8 cellular contexts compared by ENCODE assay signal in the genomic region with DNA sequence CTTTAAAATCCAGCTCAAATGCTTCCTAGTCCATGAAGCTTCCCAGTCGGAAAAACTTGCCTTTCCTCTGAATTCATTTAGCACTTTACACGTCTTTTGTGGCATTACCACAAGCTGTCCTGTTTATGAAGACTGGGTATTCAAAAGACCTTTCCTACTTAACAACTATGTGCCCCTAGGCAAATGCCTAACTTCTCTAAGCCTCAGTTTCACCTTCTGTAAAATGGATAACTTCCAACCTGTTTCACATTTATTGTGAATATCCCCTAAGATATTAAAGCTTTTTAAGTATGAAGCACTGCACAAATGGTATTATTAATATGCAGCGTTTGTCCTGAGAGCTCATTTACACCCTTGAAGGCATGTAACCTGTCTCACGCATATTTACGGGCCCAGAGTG. TPM values are rescaled to one million over a fixed set of nuclear protein-coding genes. Genes with fewer than 3 reads are reported as not detected.
DNase-seq lines count a peak whose midpoint lies in the region; ATAC-seq, FAIRE-seq and TF ChIP-seq lines count a peak whose summit lies in the region.

No MANE protein-coding gene starts in this region.

- in situ Hi-C loops in GM23248 (cut with MboI) = no loop called here

- H3K79me2 ChIP-seq in GM23248 (ENCODE audit: insufficient read depth) = no peaks in the 10 kb centered on the region

- peak overlapping the region; percentile 88 for H3K4me2 ChIP-seq in GM23248 (ENCODE audit: unreplicated experiment)

- DNase-seq in GM23248 (no peak), fibroblast of villous mesenchyme (ENCODE audit: low read depth) (no peak), retinal pigment epithelial cell (ENCODE audit: low read depth) (no peak), H4 (ENCODE audit: low spot score) (no peak), GM19239 (ENCODE audit: insufficient read length, low spot score) (no peak)

- H3K9me2 ChIP-seq in GM23248 (ENCODE audit: insufficient read depth) = no peaks in the 10 kb centered on the region

- H3K36me3 ChIP-seq in GM23248 (ENCODE audit: low read depth) = 0 out of 2 replicates have a peak, but pooled peaks cover 7% of the 10 kb centered on the region

- H3K4me3 ChIP-seq in GM23248 = peak overlapping the region; percentile 84
- H3K4me3 ChIP-seq in WI38 (ENCODE audit: low read depth, low read length) = peak overlapping the region; percentile 68
- H3K4me3 ChIP-seq in fibroblast of villous mesenchyme (ENCODE audit: low read depth, low read length) = peak overlapping the region; percentile 71
- H3K4me3 ChIP-seq in retinal pigment epithelial cell (ENCODE audit: low read length) = peak overlapping the region; percentile 89

- TF ChIP-seq CTCF in WI38 (IDR thresholded peaks at IDR 0.05; ENCODE audit: low read depth, low read length) (no peak), fibroblast of villous mesenchyme (IDR thresholded peaks at IDR 0.05; ENCODE audit: insufficient read depth, low read depth, low read length) (no peak), retinal pigment epithelial cell (conservative IDR thresholded peaks at IDR 0.05; ENCODE audit: low read depth, low read length) (no peak)

- H3K27me3 ChIP-seq in GM23248 (replicated peaks; ENCODE audit: insufficient read depth) = no peaks in the 10 kb centered on the region

- peak overlapping the region; percentile 90 for H2AFZ ChIP-seq in GM23248

- H3K9ac ChIP-seq in GM23248 = peak overlapping the region; percentile 87

- no peaks in the 10 kb centered on the region for H4K20me1 ChIP-seq in GM23248 (ENCODE audit: insufficient read depth)

- ATAC-seq in GM21737 (IDR thresholded peaks at IDR 0.05; ENCODE audit: unreplicated experiment) (no peak), HG03432 (IDR thresholded peaks at IDR 0.05; ENCODE audit: unreplicated experiment) (no peak)

- WGBS in GM23248 (ENCODE audit: low coverage in 1 of 2, low lambda C conversion rate in 2 of 2, missing lambda C conversion rate in 2 of 2), 2 experiments = 27 to 30% methylated on average over 5 of the region's 5 CpGs

- no peak for FAIRE-seq in GM19239 (lab: Jason Lieb, UNC)

- H3K9me3 ChIP-seq in GM23248 (ENCODE audit: low read depth) = no peaks in the 10 kb centered on the region

- peaks cover 24% of the 10 kb centered on the region for H3F3A ChIP-seq in GM23248 (ENCODE audit: insufficient read depth)

- no peaks in the 10 kb centered on the region for H3K4me1 ChIP-seq in GM23248 (ENCODE audit: insufficient read depth)

- no peak overlapping the region for H3K27ac ChIP-seq in GM23248

RNA-seq across cellular contexts. Expression of a gene that starts 0.8 kb away (rescaled TPM):
- 0.38 and 0.43 TPM in 2 replicates for total RNA-seq in GM23248 (2014; rRNA removed; shearing (Covaris generic))
- 0.61 and 0.65 TPM in 2 replicates for polyA plus RNA-seq in GM23248 (2016; fragmentation: Nextera tagmentation; extraction: Ambion mirVana)
- total RNA-seq in fibroblast of villous mesenchyme = 0.32 and 0.43 TPM in 2 replicates
- 0.18 and 0.54 TPM in 2 replicates for total RNA-seq in H4 (2014; rRNA removed; shearing (Covaris generic))

RNA-seq across cellular contexts. Expression of a gene that starts 56.0 kb away (rescaled TPM):
- total RNA-seq in GM23248 (2014; rRNA removed; shearing (Covaris generic)) = 118 and 152 TPM in 2 replicates
- 167 and 178 TPM in 2 replicates for polyA plus RNA-seq in GM23248 (2016; fragmentation: Nextera tagmentation; extraction: Ambion mirVana)
- total RNA-seq in fibroblast of villous mesenchyme = 98.6 and 118 TPM in 2 replicates
- 139 and 143 TPM in 2 replicates for total RNA-seq in H4 (2014; rRNA removed; shearing (Covaris generic))
